In genomic region chr17:35577826-35578194, GRCh38 we compare ENCODE assay signal across 8 cellular contexts. TPM values are rescaled to one million over a fixed set of nuclear protein-coding genes. Genes with fewer than 3 reads are reported as not detected.
DNase-seq lines count a peak whose midpoint lies in the region; ATAC-seq and TF ChIP-seq lines count a peak whose summit lies in the region.

No MANE protein-coding gene starts in this region.

- peak overlapping the region; percentile 100 for H3K4me3 Mint-ChIP-seq in activated CD8-positive, alpha-beta memory T cell treated with anti-CD3 and anti-CD28 coated beads, Interleukin-2, amount 10 ng/mL, durations not matched to agents 7 days and 5 days
- peak overlapping the region; percentile 96 for H3K4me3 Mint-ChIP-seq in activated B cell treated with CpG ODN at 0.5 μM for 24 hours

- TF ChIP-seq CTCF in activated B cell treated with CpG ODN at 0.5 μM for 24 hours (IDR thresholded peaks at IDR 0.05) (no peak), retinal pigment epithelial cell (conservative IDR thresholded peaks at IDR 0.05; ENCODE audit: low read depth, low read length) (no peak)

- H3K9me3 Mint-ChIP-seq in activated CD8-positive, alpha-beta memory T cell treated with anti-CD3 and anti-CD28 coated beads, Interleukin-2, amount 10 ng/mL, durations not matched to agents 7 days and 5 days (ENCODE audit: low read depth), result no peaks in the 10 kb centered on the region
- H3K9me3 Mint-ChIP-seq in activated B cell treated with CpG ODN at 0.5 μM for 24 hours, result no peaks in the 10 kb centered on the region

- no peak for DNase-seq in activated CD8-positive, alpha-beta memory T cell treated with anti-CD3 and anti-CD28 coated beads, Interleukin-2, amount 10 ng/mL, durations not matched to agents 7 days and 5 days
- DNase-seq in activated CD8-positive, alpha-beta memory T cell treated with anti-CD3 and anti-CD28 coated beads, Interleukin-2, amount 50 U/mL, for 48 hours, result no peak
- DNase-seq in activated B cell treated with CpG ODN at 0.5 μM for 24 hours (no peak), germinal center (ENCODE audit: low spot score) (peak; percentile 11), retinal pigment epithelial cell (ENCODE audit: low read depth) (no peak), NCI-H2029 (lab: John Stamatoyannopoulos, UW) (no peak), activated gamma-delta T cell (lab: John Stamatoyannopoulos, UW) (no peak), NCI-H345 (lab: John Stamatoyannopoulos, UW) (no peak)

- H3K27me3 Mint-ChIP-seq in activated CD8-positive, alpha-beta memory T cell treated with anti-CD3 and anti-CD28 coated beads, Interleukin-2, amount 10 ng/mL, durations not matched to agents 7 days and 5 days, result no peaks in the 10 kb centered on the region
- H3K27me3 Mint-ChIP-seq in activated B cell treated with CpG ODN at 0.5 μM for 24 hours, result no peaks in the 10 kb centered on the region

- peak overlapping the region; percentile 97 for H3K4me3 ChIP-seq in retinal pigment epithelial cell (ENCODE audit: low read length)

- no peak for ATAC-seq in activated CD8-positive, alpha-beta memory T cell treated with anti-CD3 and anti-CD28 coated beads, Interleukin-2, amount 10 ng/mL, durations not matched to agents 7 days and 5 days
- ATAC-seq in activated B cell treated with CpG ODN at 0.5 μM for 24 hours (ENCODE audit: low read depth), result no peak

- H3K27ac Mint-ChIP-seq in activated CD8-positive, alpha-beta memory T cell treated with anti-CD3 and anti-CD28 coated beads, Interleukin-2, amount 10 ng/mL, durations not matched to agents 7 days and 5 days, result peak overlapping the region; percentile 99
- peak overlapping the region; percentile 98 for H3K27ac Mint-ChIP-seq in activated B cell treated with CpG ODN at 0.5 μM for 24 hours

- peaks cover 25% of the 10 kb centered on the region for H3K4me1 Mint-ChIP-seq in activated CD8-positive, alpha-beta memory T cell treated with anti-CD3 and anti-CD28 coated beads, Interleukin-2, amount 10 ng/mL, durations not matched to agents 7 days and 5 days
- peaks cover 26% of the 10 kb centered on the region for H3K4me1 Mint-ChIP-seq in activated B cell treated with CpG ODN at 0.5 μM for 24 hours

- POLR2A ChIA-PET in activated B cell treated with CpG ODN at 0.5 μM for 24 hours (lab: Charles Lee), result interaction anchor here (0.9 to 4.5 kb wide), 15 partner anchors 10 to 616 kb away, joined by 3 to 96 read pairs (median 7); partner anchors contain the start of genes AP2B1, CCT6B, LIG3 and SLFN13

- intact Hi-C loops in activated B cell treated with CpG ODN at 0.5 μM for 24 hours (cut with micrococcal nuclease), result loop anchor here (1.0 to 5.0 kb wide), 5 partner anchors 9 to 436 kb away; partner anchors contain the start of genes AP2B1, NLE1 and SLFN5

- H3K36me3 Mint-ChIP-seq in activated CD8-positive, alpha-beta memory T cell treated with anti-CD3 and anti-CD28 coated beads, Interleukin-2, amount 10 ng/mL, durations not matched to agents 7 days and 5 days, result peaks cover 4% of the 10 kb centered on the region
- H3K36me3 Mint-ChIP-seq in activated B cell treated with CpG ODN at 0.5 μM for 24 hours (ENCODE audit: low read depth), result peaks cover 32% of the 10 kb centered on the region

- CTCF ChIA-PET in activated CD8-positive, alpha-beta memory T cell treated with anti-CD3 and anti-CD28 coated beads, Interleukin-2, amount 10 ng/mL, durations not matched to agents 7 days and 5 days (lab: Charles Lee), result interaction anchor here (0.7 to 2.4 kb wide), 12 partner anchors 9 to 365 kb away, joined by 3 to 14 read pairs (median 4); partner anchors contain the start of gene AP2B1
- CTCF ChIA-PET in activated B cell treated with CpG ODN at 0.5 μM for 24 hours (lab: Charles Lee), result interaction anchor here (1.0 to 1.3 kb wide), 4 partner anchors 10 to 265 kb away, joined by 3 to 4 read pairs (median 3); partner anchors contain the start of gene TAF15

RNA-seq across cellular contexts. Expression of gene PEX12, which starts 0.6 kb away (rescaled TPM):
- 1 to 10 TPM; 3.9 to 4.6 TPM for total RNA-seq in activated CD8-positive, alpha-beta memory T cell treated with anti-CD3 and anti-CD28 coated beads, Interleukin-2, amount 10 ng/mL, durations not matched to agents 7 days and 5 days
- total RNA-seq in activated B cell treated with CpG ODN at 0.5 μM for 24 hours, result 4.1 and 4.8 TPM in 2 replicates

RNA-seq across cellular contexts. Expression of gene AP2B1, which starts 9.3 kb away (rescaled TPM):
- total RNA-seq in activated CD8-positive, alpha-beta memory T cell treated with anti-CD3 and anti-CD28 coated beads, Interleukin-2, amount 10 ng/mL, durations not matched to agents 7 days and 5 days, result 100 to 1,000 TPM; 166 to 184 TPM
- 129 and 152 TPM in 2 replicates for total RNA-seq in activated B cell treated with CpG ODN at 0.5 μM for 24 hours

RNA-seq across cellular contexts. Expression of gene SLFN14, which starts 17.2 kb away (rescaled TPM):
- total RNA-seq in activated CD8-positive, alpha-beta memory T cell treated with anti-CD3 and anti-CD28 coated beads, Interleukin-2, amount 10 ng/mL, durations not matched to agents 7 days and 5 days, result under 1 TPM in 1 of 2 experiments, not detected in 1; 0.07 TPM
- not detected in 2 replicates for total RNA-seq in activated B cell treated with CpG ODN at 0.5 μM for 24 hours

RNA-seq across cellular contexts. Expression of gene SLFN12L, which starts 40.3 kb away (rescaled TPM):
- 100 to 1,000 TPM in 1 of 2 experiments, 10 to 100 TPM in 1; 95.4 to 197 TPM for total RNA-seq in activated CD8-positive, alpha-beta memory T cell treated with anti-CD3 and anti-CD28 coated beads, Interleukin-2, amount 10 ng/mL, durations not matched to agents 7 days and 5 days
- total RNA-seq in activated B cell treated with CpG ODN at 0.5 μM for 24 hours, result 2.0 and 2.4 TPM in 2 replicates
